In genomic region chr22:34997921-34998320, GRCh38 we compare ENCODE assay signal across 20 cellular contexts.
DNase-seq lines count a peak whose midpoint lies in the region; ATAC-seq, FAIRE-seq and TF ChIP-seq lines count a peak whose summit lies in the region.
"Had no signal": no experiment of that assay in that cellular context is flagged by ENCODE, and none has a peak within 500 bp of the region (broad histone marks: within the 10 kb centered on the region; RNA-seq: fewer than 3 reads in every experiment).

No MANE protein-coding gene starts in this region.

- no peaks in the 10 kb centered on the region for H3K4me1 ChIP-seq in A549
- H3K4me1 ChIP-seq: Caco-2 had no signal

- no peaks in the 10 kb centered on the region for H3K9me3 ChIP-seq in A549
- H3K9me3 ChIP-seq: Caco-2 had no signal

- no peak for ATAC-seq in A549
- no peak for ATAC-seq in activated T-helper 17 cell treated with anti-CD3 and anti-CD28 coated beads, Interleukin-2, amount 50 U/mL, for 72 hours (replicated peaks)
- ATAC-seq: GM23338, HCT116 had no signal

- no peak for TF ChIP-seq RAD21 in A549 (conservative IDR thresholded peaks at IDR 0.05 in 1 of 2, IDR thresholded peaks at IDR 0.05 in 1 of 2)

- peak overlapping the region in 2 of 5 experiments; percentile 2 to 49 for H3K4me3 Mint-ChIP-seq in brain
- peak overlapping the region; percentile 70 for H3K4me3 Mint-ChIP-seq in glutamatergic neuron (ENCODE audit: unreplicated experiment)
- no peak overlapping the region for H3K4me3 Mint-ChIP-seq in type B pancreatic cell
- H3K4me3 Mint-ChIP-seq in activated T-helper 17 cell treated with anti-CD3 and anti-CD28 coated beads, Interleukin-2, amount 50 U/mL, for 72 hours, result no peak overlapping the region
- H3K4me3 Mint-ChIP-seq: CD4-positive, alpha-beta T cell; GM23338; HFFc6 had no signal

- no peak for TF ChIP-seq POLR2A in A549 (IDR thresholded peaks at IDR 0.05; ENCODE audit: low read length)

- no peak overlapping the region for H3K4me3 ChIP-seq in A549
- H3K4me3 ChIP-seq: GM23338 had no signal

- WGBS in A549 (ENCODE audit: missing lambda C conversion rate), result 26% methylated on average over 3 of the region's 3 CpGs

- H3K4me2 ChIP-seq in A549, result no peak overlapping the region
- H3K4me2 ChIP-seq: GM23338 had no signal

- H3K27me3 Mint-ChIP-seq in brain (peaks cover 11% of the 10 kb centered on the region), glutamatergic neuron (ENCODE audit: unreplicated experiment) (peaks cover 6% of the 10 kb centered on the region), type B pancreatic cell (peaks cover 7% of the 10 kb centered on the region)
- peaks cover 24% of the 10 kb centered on the region for H3K27me3 Mint-ChIP-seq in activated T-helper 17 cell treated with anti-CD3 and anti-CD28 coated beads, Interleukin-2, amount 50 U/mL, for 72 hours

- POLR2A ChIA-PET in A549 (lab: Yijun Ruan, JAX), result no interaction called here

- H3K36me3 Mint-ChIP-seq in brain, result no peaks in the 10 kb centered on the region
- no peaks in the 10 kb centered on the region for H3K36me3 Mint-ChIP-seq in glutamatergic neuron (ENCODE audit: unreplicated experiment)
- no peaks in the 10 kb centered on the region for H3K36me3 Mint-ChIP-seq in type B pancreatic cell
- no peaks in the 10 kb centered on the region for H3K36me3 Mint-ChIP-seq in activated T-helper 17 cell treated with anti-CD3 and anti-CD28 coated beads, Interleukin-2, amount 50 U/mL, for 72 hours (ENCODE audit: low read depth)

- no peak for TF ChIP-seq CTCF in A549 (IDR thresholded peaks at IDR 0.05)
- no peak for TF ChIP-seq CTCF in brain (conservative IDR thresholded peaks at IDR 0.05)
- no peak for TF ChIP-seq CTCF in glutamatergic neuron (IDR thresholded peaks at IDR 0.05; ENCODE audit: partially characterized antibody, unreplicated experiment)
- TF ChIP-seq CTCF in type B pancreatic cell (conservative IDR thresholded peaks at IDR 0.05), result no peak

- TF ChIP-seq EP300 in A549 (IDR thresholded peaks at IDR 0.05), result no peak

- FAIRE-seq in A549 (lab: Jason Lieb, UNC), result no peak

- H3K27ac ChIP-seq in A549, result no peak overlapping the region
- H3K27ac ChIP-seq: C4-2B, HL-60 had no signal

- H3K27ac Mint-ChIP-seq in brain (peak overlapping the region in 4 of 5 experiments; percentile 25 to 89 (median 50)), glutamatergic neuron (ENCODE audit: unreplicated experiment) (peak overlapping the region; percentile 99), type B pancreatic cell (no peak overlapping the region)
- no peak overlapping the region for H3K27ac Mint-ChIP-seq in activated T-helper 17 cell treated with anti-CD3 and anti-CD28 coated beads, Interleukin-2, amount 50 U/mL, for 72 hours
- H3K27ac Mint-ChIP-seq: CD4-positive, alpha-beta T cell; GM23338; HFFc6 had no signal

- DNase-seq in NCI-H82 (lab: John Stamatoyannopoulos, UW) (peak; percentile 57), NCI-H82 treated with DMSO at 0.1 percent for 48 hours (lab: John Stamatoyannopoulos, UW; ENCODE audit: unreplicated experiment) (no peak), A549 (ENCODE audit: low read depth in 1 of 2, low spot score in 1 of 2) (no peak), glutamatergic neuron (peak; percentile 33), type B pancreatic cell (ENCODE audit: extremely low spot score, unreplicated experiment) (no peak), AML-193 (lab: John Stamatoyannopoulos, UW) (no peak)
- DNase-seq: ACHN; Caco-2; CD4-positive, alpha-beta T cell; DMS79 treated with DMSO at 0.1 percent for 48 hours; GF-D8; H7; HFFc6; IMR-90 had no signal

- H3K9me3 Mint-ChIP-seq in brain, result peaks cover 0 to 3% (median 0%) of the 10 kb centered on the region in 5 experiments
- H3K9me3 Mint-ChIP-seq in glutamatergic neuron (ENCODE audit: unreplicated experiment), result peaks cover 5% of the 10 kb centered on the region
- no peaks in the 10 kb centered on the region for H3K9me3 Mint-ChIP-seq in type B pancreatic cell
- no peaks in the 10 kb centered on the region for H3K9me3 Mint-ChIP-seq in activated T-helper 17 cell treated with anti-CD3 and anti-CD28 coated beads, Interleukin-2, amount 50 U/mL, for 72 hours
- H3K9me3 Mint-ChIP-seq: CD4-positive, alpha-beta T cell had no signal

- CTCF ChIA-PET in A549 (lab: Yijun Ruan, JAX), result no interaction called here

- H3K4me1 Mint-ChIP-seq in brain (peaks cover 11% of the 10 kb centered on the region), glutamatergic neuron (ENCODE audit: low read depth, unreplicated experiment) (peaks cover 34% of the 10 kb centered on the region), type B pancreatic cell (ENCODE audit: unreplicated experiment) (no peaks in the 10 kb centered on the region)
- H3K4me1 Mint-ChIP-seq in activated T-helper 17 cell treated with anti-CD3 and anti-CD28 coated beads, Interleukin-2, amount 50 U/mL, for 72 hours, result no peaks in the 10 kb centered on the region
- H3K4me1 Mint-ChIP-seq: GM23338 had no signal

TF ChIP-seq in A549, 52 proteins besides CTCF, POLR2A, EP300 and RAD21:
- TF ChIP-seq MAFK (IDR thresholded peaks at IDR 0.05; ENCODE audit: partially characterized antibody), result peak; percentile 16
- no peak for TF ChIP-seq GATA3 (IDR thresholded peaks at IDR 0.05; ENCODE audit: borderline replicate concordance)
- TF ChIP-seq JUNB (IDR thresholded peaks at IDR 0.05), result no peak

Comparison
In these comparisons a context has a peak if more than half of its experiments do, and no peak if none do; other contexts are left out.
1. DNase-seq: peak in NCI-H82 (single experiment) and glutamatergic neuron (single experiment); none in NCI-H82 treated with DMSO at 0.1 percent for 48 hours (single experiment), A549 (0 of 2), type B pancreatic cell (single experiment) and AML-193 (0 of 2).
2. H3K27ac Mint-ChIP-seq: peak in brain (4 of 5) and glutamatergic neuron (single experiment); none in type B pancreatic cell (single experiment) and activated T-helper 17 cell treated with anti-CD3 and anti-CD28 coated beads, Interleukin-2, amount 50 U/mL, for 72 hours (single experiment).